Comparison of ENCODE assay signal across 1 cellular context in the genomic region with DNA sequence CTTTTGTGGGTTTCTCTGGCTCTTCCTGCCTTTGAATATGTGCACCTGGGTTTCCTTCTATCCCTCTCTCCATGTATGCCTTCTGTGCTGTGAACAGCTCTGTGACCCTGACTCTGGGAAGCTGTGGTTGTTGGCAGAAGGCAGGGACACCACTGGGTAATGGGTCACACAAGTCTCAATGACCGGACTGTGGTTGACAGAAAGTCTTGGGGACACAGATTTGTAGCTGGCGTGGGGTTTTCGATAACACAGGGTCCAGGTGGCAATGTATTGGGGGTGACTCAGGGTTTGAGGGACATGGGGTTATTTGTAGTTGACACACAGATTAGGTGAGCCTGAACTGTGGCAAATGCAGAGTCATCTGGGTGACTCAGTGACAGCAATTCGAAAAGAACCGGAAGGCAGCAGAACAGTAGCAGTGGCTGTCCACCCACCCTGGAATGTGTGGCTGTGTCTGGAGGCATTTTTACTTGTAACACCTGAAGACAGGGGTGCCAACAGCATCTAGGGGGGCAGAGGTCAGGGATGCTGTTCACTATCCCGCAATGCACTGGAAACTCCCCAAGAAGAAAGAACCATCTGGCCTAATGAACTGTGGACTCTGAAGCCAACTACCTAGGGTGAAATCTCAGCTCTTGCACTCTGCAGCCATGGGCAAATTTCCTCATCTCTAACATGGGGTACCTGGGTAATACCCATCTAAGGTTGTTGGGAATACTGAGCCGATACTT.
TF ChIP-seq lines count a peak whose summit lies in the region.

No MANE protein-coding gene starts in this region.

TF ChIP-seq in K562, 482 proteins besides CTCF, POLR2A, EP300 and RAD21 (continued from another document and continues in another):
- TF ChIP-seq, protein P1, sequence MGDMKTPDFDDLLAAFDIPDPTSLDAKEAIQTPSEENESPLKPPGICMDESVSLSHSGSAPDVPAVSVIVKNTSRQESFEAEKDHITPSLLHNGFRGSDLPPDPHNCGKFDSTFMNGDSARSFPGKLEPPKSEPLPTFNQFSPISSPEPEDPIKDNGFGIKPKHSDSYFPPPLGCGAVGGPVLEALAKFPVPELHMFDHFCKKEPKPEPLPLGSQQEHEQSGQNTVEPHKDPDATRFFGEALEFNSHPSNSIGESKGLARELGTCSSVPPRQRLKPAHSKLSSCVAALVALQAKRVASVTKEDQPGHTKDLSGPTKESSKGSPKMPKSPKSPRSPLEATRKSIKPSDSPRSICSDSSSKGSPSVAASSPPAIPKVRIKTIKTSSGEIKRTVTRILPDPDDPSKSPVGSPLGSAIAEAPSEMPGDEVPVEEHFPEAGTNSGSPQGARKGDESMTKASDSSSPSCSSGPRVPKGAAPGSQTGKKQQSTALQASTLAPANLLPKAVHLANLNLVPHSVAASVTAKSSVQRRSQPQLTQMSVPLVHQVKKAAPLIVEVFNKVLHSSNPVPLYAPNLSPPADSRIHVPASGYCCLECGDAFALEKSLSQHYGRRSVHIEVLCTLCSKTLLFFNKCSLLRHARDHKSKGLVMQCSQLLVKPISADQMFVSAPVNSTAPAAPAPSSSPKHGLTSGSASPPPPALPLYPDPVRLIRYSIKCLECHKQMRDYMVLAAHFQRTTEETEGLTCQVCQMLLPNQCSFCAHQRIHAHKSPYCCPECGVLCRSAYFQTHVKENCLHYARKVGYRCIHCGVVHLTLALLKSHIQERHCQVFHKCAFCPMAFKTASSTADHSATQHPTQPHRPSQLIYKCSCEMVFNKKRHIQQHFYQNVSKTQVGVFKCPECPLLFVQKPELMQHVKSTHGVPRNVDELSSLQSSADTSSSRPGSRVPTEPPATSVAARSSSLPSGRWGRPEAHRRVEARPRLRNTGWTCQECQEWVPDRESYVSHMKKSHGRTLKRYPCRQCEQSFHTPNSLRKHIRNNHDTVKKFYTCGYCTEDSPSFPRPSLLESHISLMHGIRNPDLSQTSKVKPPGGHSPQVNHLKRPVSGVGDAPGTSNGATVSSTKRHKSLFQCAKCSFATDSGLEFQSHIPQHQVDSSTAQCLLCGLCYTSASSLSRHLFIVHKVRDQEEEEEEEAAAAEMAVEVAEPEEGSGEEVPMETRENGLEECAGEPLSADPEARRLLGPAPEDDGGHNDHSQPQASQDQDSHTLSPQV (IDR thresholded peaks at IDR 0.05): 0 out of 2 replicates have a peak, but pooled peaks have one; percentile 52
- TF ChIP-seq ZNF263 (CRISPR knock-in tag; IDR thresholded peaks at IDR 0.05; ENCODE audit: borderline replicate concordance) (no peak; the same call in 1 of the 2 replicates), ZBTB7A (IDR thresholded peaks at IDR 0.05; ENCODE audit: borderline replicate concordance, control insufficient read depth, low read depth, low read length) (peak; percentile 30; the same call in 1 of the 2 replicates), ZEB2 (IDR thresholded peaks at IDR 0.05) (peak; percentile 86), TCF3 (CRISPR knock-in tag; IDR thresholded peaks at IDR 0.05) (peak; percentile 93), SRSF3 (IDR thresholded peaks at IDR 0.05; ENCODE audit: insufficient read depth, low read length) (no peak), GATA2 (CRISPR knock-in tag; IDR thresholded peaks at IDR 0.05) (peak; percentile 57; the same call in 1 of the 2 replicates), TFAM (CRISPR knock-in tag; conservative IDR thresholded peaks at IDR 0.05) (no peak), NFE2 (IDR thresholded peaks at IDR 0.05; ENCODE audit: low read depth) (peak; percentile 97), NEUROD1 (IDR thresholded peaks at IDR 0.05; ENCODE audit: borderline replicate concordance, low read depth, low read length, partially characterized antibody) (peak; percentile 71), RAD51 (IDR thresholded peaks at IDR 0.05; ENCODE audit: borderline replicate concordance, low read depth) (0 out of 2 replicates have a peak, but pooled peaks have one; percentile 7), STAT5A (IDR thresholded peaks at IDR 0.05; ENCODE audit: borderline replicate concordance, low read length) (peak; percentile 55; the same call in 1 of the 2 replicates), DNMT1 (IDR thresholded peaks at IDR 0.05) (no peak), FOXK2 (conservative IDR thresholded peaks at IDR 0.05 in 1 of 2, IDR thresholded peaks at IDR 0.05 in 1 of 2; ENCODE audit: low read depth in 2 of 2) (peak; percentile 29 to 52; a peak in 1 of 4 replicates), NFIC (IDR thresholded peaks at IDR 0.05) (peak; percentile 85), KLF1 (tag; IDR thresholded peaks at IDR 0.05) (no peak), ZNF165 (CRISPR knock-in tag; IDR thresholded peaks at IDR 0.05; ENCODE audit: borderline replicate concordance) (no peak), STAT5B (CRISPR knock-in tag; IDR thresholded peaks at IDR 0.05) (no peak), ZBTB40 (IDR thresholded peaks at IDR 0.05) (0 out of 2 replicates have a peak, but pooled peaks have one; percentile 11), ZBTB40 (CRISPR knock-in tag; IDR thresholded peaks at IDR 0.05) (no peak), NCOA1 (IDR thresholded peaks at IDR 0.05; ENCODE audit: low read depth) (peak; percentile 53; the same call in 1 of the 2 replicates), ASH1L (IDR thresholded peaks at IDR 0.05; ENCODE audit: borderline replicate concordance, low read depth, partially characterized antibody) (no peak), FOXK1 (CRISPR knock-in tag; IDR thresholded peaks at IDR 0.05; ENCODE audit: borderline replicate concordance) (no peak), CREB3 (tag; conservative IDR thresholded peaks at IDR 0.05; ENCODE audit: low read depth) (0 out of 2 replicates have a peak, but pooled peaks have one; percentile 28), ETV5 (CRISPR knock-in tag; IDR thresholded peaks at IDR 0.05; ENCODE audit: low read depth) (peak; percentile 90), NR2C2 (CRISPR knock-in tag; IDR thresholded peaks at IDR 0.05) (no peak), NR2C2 (tag; IDR thresholded peaks at IDR 0.05) (peak; percentile 70; the same call in 1 of the 2 replicates), ZNF766 (CRISPR knock-in tag; conservative IDR thresholded peaks at IDR 0.05) (0 out of 2 replicates have a peak, but pooled peaks have one; percentile 40), MYNN (IDR thresholded peaks at IDR 0.05) (peak; percentile 47; the same call in 1 of the 2 replicates), MYNN (CRISPR knock-in tag; IDR thresholded peaks at IDR 0.05) (no peak), LCOR (CRISPR knock-in tag; IDR thresholded peaks at IDR 0.05) (peak; percentile 65; the same call in 1 of the 2 replicates), MTA1 (IDR thresholded peaks at IDR 0.05; ENCODE audit: borderline replicate concordance) (peak; percentile 38; the same call in 1 of the 2 replicates), GATAD2B (IDR thresholded peaks at IDR 0.05; ENCODE audit: borderline replicate concordance) (peak; percentile 32; the same call in 1 of the 2 replicates), BACH1 (tag; IDR thresholded peaks at IDR 0.05) (peak; percentile 74)
- TF ChIP-seq, protein P2, sequence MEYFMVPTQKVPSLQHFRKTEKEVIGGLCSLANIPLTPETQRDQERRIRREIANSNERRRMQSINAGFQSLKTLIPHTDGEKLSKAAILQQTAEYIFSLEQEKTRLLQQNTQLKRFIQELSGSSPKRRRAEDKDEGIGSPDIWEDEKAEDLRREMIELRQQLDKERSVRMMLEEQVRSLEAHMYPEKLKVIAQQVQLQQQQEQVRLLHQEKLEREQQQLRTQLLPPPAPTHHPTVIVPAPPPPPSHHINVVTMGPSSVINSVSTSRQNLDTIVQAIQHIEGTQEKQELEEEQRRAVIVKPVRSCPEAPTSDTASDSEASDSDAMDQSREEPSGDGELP (CRISPR knock-in tag; IDR thresholded peaks at IDR 0.05; ENCODE audit: borderline replicate concordance): peak; percentile 77; the same call in 1 of the 2 replicates
- TF ChIP-seq, protein P3, sequence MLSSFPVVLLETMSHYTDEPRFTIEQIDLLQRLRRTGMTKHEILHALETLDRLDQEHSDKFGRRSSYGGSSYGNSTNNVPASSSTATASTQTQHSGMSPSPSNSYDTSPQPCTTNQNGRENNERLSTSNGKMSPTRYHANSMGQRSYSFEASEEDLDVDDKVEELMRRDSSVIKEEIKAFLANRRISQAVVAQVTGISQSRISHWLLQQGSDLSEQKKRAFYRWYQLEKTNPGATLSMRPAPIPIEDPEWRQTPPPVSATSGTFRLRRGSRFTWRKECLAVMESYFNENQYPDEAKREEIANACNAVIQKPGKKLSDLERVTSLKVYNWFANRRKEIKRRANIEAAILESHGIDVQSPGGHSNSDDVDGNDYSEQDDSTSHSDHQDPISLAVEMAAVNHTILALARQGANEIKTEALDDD (IDR thresholded peaks at IDR 0.05): peak; percentile 13; the same call in 1 of the 2 replicates
- TF ChIP-seq, protein P4, sequence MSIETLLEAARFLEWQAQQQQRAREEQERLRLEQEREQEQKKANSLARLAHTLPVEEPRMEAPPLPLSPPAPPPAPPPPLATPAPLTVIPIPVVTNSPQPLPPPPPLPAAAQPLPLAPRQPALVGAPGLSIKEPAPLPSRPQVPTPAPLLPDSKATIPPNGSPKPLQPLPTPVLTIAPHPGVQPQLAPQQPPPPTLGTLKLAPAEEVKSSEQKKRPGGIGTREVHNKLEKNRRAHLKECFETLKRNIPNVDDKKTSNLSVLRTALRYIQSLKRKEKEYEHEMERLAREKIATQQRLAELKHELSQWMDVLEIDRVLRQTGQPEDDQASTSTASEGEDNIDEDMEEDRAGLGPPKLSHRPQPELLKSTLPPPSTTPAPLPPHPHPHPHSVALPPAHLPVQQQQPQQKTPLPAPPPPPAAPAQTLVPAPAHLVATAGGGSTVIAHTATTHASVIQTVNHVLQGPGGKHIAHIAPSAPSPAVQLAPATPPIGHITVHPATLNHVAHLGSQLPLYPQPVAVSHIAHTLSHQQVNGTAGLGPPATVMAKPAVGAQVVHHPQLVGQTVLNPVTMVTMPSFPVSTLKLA (conservative IDR thresholded peaks at IDR 0.05): peak in 1 of 2 experiments; percentile 73; a peak in 2 of 4 replicates
- TF ChIP-seq, protein P5, sequence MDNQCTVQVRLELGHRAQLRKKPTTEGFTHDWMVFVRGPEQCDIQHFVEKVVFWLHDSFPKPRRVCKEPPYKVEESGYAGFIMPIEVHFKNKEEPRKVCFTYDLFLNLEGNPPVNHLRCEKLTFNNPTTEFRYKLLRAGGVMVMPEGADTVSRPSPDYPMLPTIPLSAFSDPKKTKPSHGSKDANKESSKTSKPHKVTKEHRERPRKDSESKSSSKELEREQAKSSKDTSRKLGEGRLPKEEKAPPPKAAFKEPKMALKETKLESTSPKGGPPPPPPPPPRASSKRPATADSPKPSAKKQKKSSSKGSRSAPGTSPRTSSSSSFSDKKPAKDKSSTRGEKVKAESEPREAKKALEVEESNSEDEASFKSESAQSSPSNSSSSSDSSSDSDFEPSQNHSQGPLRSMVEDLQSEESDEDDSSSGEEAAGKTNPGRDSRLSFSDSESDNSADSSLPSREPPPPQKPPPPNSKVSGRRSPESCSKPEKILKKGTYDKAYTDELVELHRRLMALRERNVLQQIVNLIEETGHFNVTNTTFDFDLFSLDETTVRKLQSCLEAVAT (IDR thresholded peaks at IDR 0.05): 0 out of 4 replicates have a peak, but pooled peaks of 1 of the 2 experiments have one; percentile 30
